1 cellular context compared by ENCODE assay signal in the genomic region with DNA sequence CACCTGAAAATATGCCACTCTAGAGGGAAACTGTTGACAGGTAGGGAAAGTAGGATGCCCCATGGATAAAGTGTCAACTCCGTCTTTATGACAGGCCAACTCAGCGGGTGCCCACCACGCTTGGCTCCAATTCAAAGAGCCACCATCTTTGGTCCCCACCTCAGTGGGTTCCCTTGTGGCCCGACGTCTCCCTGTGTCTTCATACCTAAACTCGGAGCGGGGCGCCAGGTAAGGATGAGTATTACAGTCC.
A peak's percentile ranks its signal among the peaks of the same experiment; 100 is the strongest.
TF ChIP-seq lines count a peak whose summit lies in the region.

No MANE protein-coding gene starts in this region.

TF ChIP-seq in GM23338, 12 proteins besides CTCF, POLR2A, EP300 and RAD21 (continued from another document):
- no peak for TF ChIP-seq ZNF462 (CRISPR knock-in tag; IDR thresholded peaks at IDR 0.05)
- no peak for TF ChIP-seq POLR2AphosphoS5 (IDR thresholded peaks at IDR 0.05; ENCODE audit: low read depth)
- TF ChIP-seq ETS1 (IDR thresholded peaks at IDR 0.05), result no peak
- TF ChIP-seq ZNF114 (CRISPR knock-in tag; IDR thresholded peaks at IDR 0.05), result peak; percentile 72; the same call in 1 of the 2 replicates
- no peak for TF ChIP-seq REST (IDR thresholded peaks at IDR 0.05; ENCODE audit: unreplicated experiment)
- TF ChIP-seq ZNF331 (CRISPR knock-in tag; IDR thresholded peaks at IDR 0.05; ENCODE audit: low read depth), result no peak
- TF ChIP-seq EZH2 (IDR thresholded peaks at IDR 0.05; ENCODE audit: low read depth, unreplicated experiment), result no peak
